In the genomic region with DNA sequence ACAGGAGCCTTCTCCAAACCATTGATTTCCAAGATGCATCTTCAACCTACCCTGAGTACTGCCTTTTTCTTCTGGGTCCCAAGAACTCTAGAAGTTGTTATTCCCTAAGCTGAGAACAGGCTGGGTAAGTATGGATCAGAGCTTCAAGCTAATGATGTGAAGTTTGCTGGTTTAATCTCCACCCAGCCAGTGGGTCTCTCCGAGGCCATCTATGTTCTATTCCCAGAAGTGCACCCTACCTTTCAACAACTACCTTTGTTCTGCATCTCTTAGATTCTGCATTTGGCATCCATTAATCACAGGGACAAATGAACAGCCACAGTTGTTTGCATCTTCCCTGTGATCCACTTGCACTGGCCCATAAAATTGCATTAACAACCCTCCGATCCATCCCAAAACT, we compare ENCODE assay signal across 14 cellular contexts.
DNase-seq lines count a peak whose midpoint lies in the region; ATAC-seq and TF ChIP-seq lines count a peak whose summit lies in the region.
"Had no signal": no experiment of that assay in that cellular context is flagged by ENCODE, and none has a peak within 500 bp of the region (broad histone marks: within the 10 kb centered on the region; RNA-seq: fewer than 3 reads in every experiment).

No MANE protein-coding gene starts in this region.

- no peak overlapping the region for H3K18ac ChIP-seq in H9 (ENCODE audit: insufficient read length, low read depth, low read length)

- no peak for DNase-seq in AG04450 (ENCODE audit: low read depth, low spot score)
- no peak for DNase-seq in H9
- DNase-seq in SW480 (ENCODE audit: low spot score): peak; percentile 13
- no peak for DNase-seq in fibroblast of villous mesenchyme (ENCODE audit: low read depth)
- no peak for DNase-seq in activated CD8-positive, alpha-beta memory T cell treated with anti-CD3 and anti-CD28 coated beads, Interleukin-2, amount 50 U/mL, for 48 hours
- DNase-seq in omental fat pad (ENCODE audit: low spot score): no peak
- DNase-seq in activated CD4-positive, alpha-beta T cell treated with anti-CD3 and anti-CD28 coated beads for 36 hours: no peak
- DNase-seq in MG63: no peak
- DNase-seq: effector CD8-positive, alpha-beta T cell; heart right ventricle; KG1; lower lobe of right lung; occipital lobe had no signal

- H3K27ac Mint-ChIP-seq in H9: no peak overlapping the region; a peak in 1 of 7 replicates
- no peak overlapping the region for H3K27ac Mint-ChIP-seq in activated CD4-positive, alpha-beta T cell treated with anti-CD3 and anti-CD28 coated beads for 36 hours

- no peak overlapping the region for H3K4me2 ChIP-seq in H9 (ENCODE audit: insufficient read depth, insufficient read length, low read length)

- H4K8ac ChIP-seq in H9 (replicated peaks; ENCODE audit: insufficient read length, low read depth, low read length): no peak overlapping the region

- H3K4me3 ChIP-seq in AG04450 (ENCODE audit: low read depth, low read length) (no peak overlapping the region), fibroblast of villous mesenchyme (ENCODE audit: low read depth, low read length) (no peak overlapping the region), MG63 (no peak overlapping the region)
- H3K4me3 ChIP-seq: heart right ventricle, lower lobe of right lung, vagina had no signal

- H3K9me3 Mint-ChIP-seq in H9: no peaks in the 10 kb centered on the region
- H3K9me3 Mint-ChIP-seq in activated CD4-positive, alpha-beta T cell treated with anti-CD3 and anti-CD28 coated beads for 36 hours (ENCODE audit: low read depth): no peaks in the 10 kb centered on the region

- H3K79me2 ChIP-seq in H9 (ENCODE audit: insufficient read depth, low read length): no peaks in the 10 kb centered on the region

- H3T11ph ChIP-seq in H9 (ENCODE audit: low read length): no peak overlapping the region

- H3K27me3 Mint-ChIP-seq in H9 (ENCODE audit: low read depth): no peaks in the 10 kb centered on the region
- H3K27me3 Mint-ChIP-seq in activated CD4-positive, alpha-beta T cell treated with anti-CD3 and anti-CD28 coated beads for 36 hours: no peaks in the 10 kb centered on the region

- H3K27ac ChIP-seq in AG04450 (ENCODE audit: low read depth, low read length): no peak overlapping the region
- H3K27ac ChIP-seq in H9 (ENCODE audit: insufficient read length, low read depth, low read length): no peak overlapping the region
- H3K27ac ChIP-seq: lower lobe of right lung, vagina had no signal

- H3K4me1 ChIP-seq in H9 (ENCODE audit: insufficient read depth, low read length): peaks cover 3% of the 10 kb centered on the region; the same call in 1 of the 2 replicates

- POLR2A ChIA-PET in AG04450 (lab: Yijun Ruan, JAX): no interaction called here
- POLR2A ChIA-PET in activated CD4-positive, alpha-beta T cell treated with anti-CD3 and anti-CD28 coated beads for 36 hours (lab: Charles Lee): interaction anchor here (0.6 kb wide), 1 partner anchor 860 kb away, joined by 3 read pairs; no protein-coding TSS in a partner anchor

- no peak overlapping the region for H4K5ac ChIP-seq in H9 (ENCODE audit: insufficient read length, low read depth, low read length)

- H4K20me1 ChIP-seq in H9 (ENCODE audit: control insufficient read depth, insufficient read depth, insufficient read length): no peaks in the 10 kb centered on the region

- no peak for ATAC-seq in omental fat pad (ENCODE audit: low FRiP score)
- no peak for ATAC-seq in activated CD4-positive, alpha-beta T cell treated with anti-CD3 and anti-CD28 coated beads for 36 hours
- ATAC-seq: heart right ventricle, lower lobe of right lung had no signal

- H3K27me3 ChIP-seq in AG04450 (ENCODE audit: control insufficient read depth, insufficient read depth, low read length): no peaks in the 10 kb centered on the region
- H3K27me3 ChIP-seq in H9 (ENCODE audit: insufficient read depth, low read length): no peaks in the 10 kb centered on the region
- no peaks in the 10 kb centered on the region for H3K27me3 ChIP-seq in MG63
- H3K27me3 ChIP-seq: heart right ventricle, vagina had no signal

- H3K36me3 ChIP-seq in MG63: no peaks in the 10 kb centered on the region
- H3K36me3 ChIP-seq: heart right ventricle, lower lobe of right lung, vagina had no signal

- no peaks in the 10 kb centered on the region for H3K79me1 ChIP-seq in H9 (ENCODE audit: insufficient read depth, low read depth, low read length, poor library complexity, severe bottlenecking)

- no peak overlapping the region for H3K14ac ChIP-seq in H9 (ENCODE audit: insufficient read depth, low read length)

- H2BK20ac ChIP-seq in H9 (ENCODE audit: low read depth, low read length, poor library complexity, severe bottlenecking): no peak overlapping the region

- TF ChIP-seq CTCF in AG04450 (IDR thresholded peaks at IDR 0.05; ENCODE audit: low read depth, low read length) (peak; percentile 42), H9 (conservative IDR thresholded peaks at IDR 0.05) (peak; percentile 52), fibroblast of villous mesenchyme (IDR thresholded peaks at IDR 0.05; ENCODE audit: insufficient read depth, low read depth, low read length) (peak; percentile 27), omental fat pad (IDR thresholded peaks at IDR 0.05) (no peak)

- H3K9ac ChIP-seq in H9 (ENCODE audit: extremely low read depth, insufficient read length, low read length): no peak overlapping the region

- H3K23me2 ChIP-seq in H9 (ENCODE audit: insufficient read length, low read depth, low read length, poor library complexity, severe bottlenecking): no peaks in the 10 kb centered on the region

- H2BK5ac ChIP-seq in H9 (ENCODE audit: insufficient read length, low read length): no peak overlapping the region

- intact Hi-C loops in activated CD4-positive, alpha-beta T cell treated with anti-CD3 and anti-CD28 coated beads for 36 hours (cut with DNase I, micrococcal nuclease): no loop called here

- no peak overlapping the region for H2BK12ac ChIP-seq in H9 (ENCODE audit: insufficient read length, low read depth, low read length)

- H3K56ac ChIP-seq in H9 (ENCODE audit: insufficient read length, low read depth, low read length): no peak overlapping the region

- H3K4me3 Mint-ChIP-seq in H9: no peak overlapping the region
- H3K4me3 Mint-ChIP-seq in activated CD4-positive, alpha-beta T cell treated with anti-CD3 and anti-CD28 coated beads for 36 hours: no peak overlapping the region

- H3K9me3 ChIP-seq in AG04450 (ENCODE audit: control insufficient read depth, insufficient read depth, low read length) (no peaks in the 10 kb centered on the region), H9 (ENCODE audit: control insufficient read depth, low read depth, low read length) (no peaks in the 10 kb centered on the region), MG63 (no peaks in the 10 kb centered on the region)
- H3K9me3 ChIP-seq: heart right ventricle, lower lobe of right lung, vagina had no signal

- H3K36me3 Mint-ChIP-seq in H9 (ENCODE audit: insufficient read depth in 1 of 3, low read depth in 3 of 3): no peaks in the 10 kb centered on the region; a peak in 1 of 7 replicates
- H3K36me3 Mint-ChIP-seq in activated CD4-positive, alpha-beta T cell treated with anti-CD3 and anti-CD28 coated beads for 36 hours (ENCODE audit: low read depth): no peaks in the 10 kb centered on the region

- no peak overlapping the region for H2AK5ac ChIP-seq in H9 (ENCODE audit: insufficient read length, low read length)

- no peak overlapping the region for H2BK120ac ChIP-seq in H9 (ENCODE audit: low read depth, low read length, poor library complexity, severe bottlenecking)

- peaks cover 16 to 17% of the 10 kb centered on the region in 2 experiments for H3K4me1 Mint-ChIP-seq in H9
- peaks cover 22% of the 10 kb centered on the region for H3K4me1 Mint-ChIP-seq in activated CD4-positive, alpha-beta T cell treated with anti-CD3 and anti-CD28 coated beads for 36 hours

- no CpG with 5 or more reads among the region's 2 CpGs for whole genome bisulfite sequencing in H9 (ENCODE audit: extremely low coverage, insufficient read length, low lambda C conversion rate)

- no peak overlapping the region for H4K91ac ChIP-seq in H9 (ENCODE audit: insufficient read length, low read depth, low read length)

- H2BK15ac ChIP-seq in H9 (ENCODE audit: low read depth, low read length): no peak overlapping the region

- no peak overlapping the region for H3K4ac ChIP-seq in H9 (ENCODE audit: low read depth, low read length)

- CTCF ChIA-PET in AG04450 (lab: Charles Lee): no interaction called here
- CTCF ChIA-PET in activated CD4-positive, alpha-beta T cell treated with anti-CD3 and anti-CD28 coated beads for 36 hours (lab: Charles Lee): interaction anchor here (1.1 to 1.5 kb wide), 4 partner anchors 12 to 634 kb away, joined by 3 to 4 read pairs (median 3); no protein-coding TSS in a partner anchor

- H2AFZ ChIP-seq in H9 (ENCODE audit: low read length): no peak overlapping the region

- no peak overlapping the region for H3K23ac ChIP-seq in H9 (ENCODE audit: insufficient read length, low read depth, low read length)

Comparison
In these comparisons a context has a peak if more than half of its experiments do, and no peak if none do; other contexts are left out.
1. CTCF ChIP-seq: peak in AG04450 (single experiment), H9 (single experiment) and fibroblast of villous mesenchyme (single experiment); none in omental fat pad (0 of 3).